16 cellular contexts compared by ENCODE assay signal in genomic region chr2:64367868-64368267, GRCh38.
DNase-seq lines count a peak whose midpoint lies in the region; ATAC-seq and TF ChIP-seq lines count a peak whose summit lies in the region.
"Had no signal": no experiment of that assay in that cellular context is flagged by ENCODE, and none has a peak within 500 bp of the region (broad histone marks: within the 10 kb centered on the region; RNA-seq: fewer than 3 reads in every experiment).

No MANE protein-coding gene starts in this region.

- CTCF ChIA-PET in WTC11 (lab: Charles Lee): interaction anchor here (0.8 to 1.0 kb wide), 2 partner anchors 37 to 149 kb away, joined by 3 to 9 read pairs; no protein-coding TSS in a partner anchor

- H3K27ac ChIP-seq in colonic mucosa: no peak overlapping the region
- no peak overlapping the region for H3K27ac ChIP-seq in parathyroid adenoma
- H3K27ac ChIP-seq: GM23248 had no signal

- intact Hi-C loops in colonic mucosa (cut with DNase I): no loop called here

- H3K27me3 ChIP-seq in colonic mucosa (no peaks in the 10 kb centered on the region), parathyroid adenoma (ENCODE audit: control insufficient read depth, insufficient read depth, low read length) (no peaks in the 10 kb centered on the region)

- peak; percentile 62 for ATAC-seq in WTC11
- no peak for ATAC-seq in HG03460 (IDR thresholded peaks at IDR 0.05; ENCODE audit: unreplicated experiment)
- ATAC-seq: GM12878 had no signal

- H3K4me3 Mint-ChIP-seq in WTC11: no peak overlapping the region
- H3K4me3 Mint-ChIP-seq: CD4-positive, alpha-beta memory T cell had no signal

- DNase-seq in WTC11 (ENCODE audit: low spot score): no peak
- DNase-seq in colonic mucosa: peak; percentile 6
- DNase-seq in GDM1 (lab: John Stamatoyannopoulos, UW): no peak
- DNase-seq in glomerular visceral epithelial cell (ENCODE audit: extremely low spot score): no peak
- DNase-seq: C1 segment of cervical spinal cord; Calu3; CD4-positive, alpha-beta memory T cell; COR-L47; DMS53; DMS79 treated with DMSO at 0.1 percent for 48 hours; GM23248; H7; HCEC 1CT had no signal

- H3K4me1 Mint-ChIP-seq in WTC11: peaks cover 25% of the 10 kb centered on the region
- H3K4me1 Mint-ChIP-seq: CD4-positive, alpha-beta memory T cell had no signal

- no peak overlapping the region for H3K9ac ChIP-seq in colonic mucosa (ENCODE audit: low read depth in 2 of 2, low read length in 2 of 2)
- H3K9ac ChIP-seq in parathyroid adenoma: no peak overlapping the region
- H3K9ac ChIP-seq: GM23248 had no signal

- H3K36me3 ChIP-seq in colonic mucosa: no peaks in the 10 kb centered on the region
- no peaks in the 10 kb centered on the region for H3K36me3 ChIP-seq in parathyroid adenoma (ENCODE audit: control insufficient read depth, insufficient read depth, low read length)

- H3K4me3 ChIP-seq in colonic mucosa (no peak overlapping the region), parathyroid adenoma (ENCODE audit: low read depth, low read length) (no peak overlapping the region)
- H3K4me3 ChIP-seq: GM12878, GM23248 had no signal

- no peaks in the 10 kb centered on the region for H3K79me2 ChIP-seq in parathyroid adenoma

- H3K4me1 ChIP-seq in colonic mucosa (no peaks in the 10 kb centered on the region), parathyroid adenoma (peaks cover 16% of the 10 kb centered on the region)

- no peaks in the 10 kb centered on the region for H3K9me3 Mint-ChIP-seq in WTC11

- TF ChIP-seq CTCF in WTC11 (IDR thresholded peaks at IDR 0.05): no peak
- TF ChIP-seq CTCF in colonic mucosa (IDR thresholded peaks at IDR 0.05): no peak
- no peak for TF ChIP-seq CTCF in parathyroid adenoma (IDR thresholded peaks at IDR 0.05)

- H3K9me3 ChIP-seq in colonic mucosa (no peaks in the 10 kb centered on the region), parathyroid adenoma (ENCODE audit: control insufficient read depth, low read length) (no peaks in the 10 kb centered on the region)

- H3K27me3 Mint-ChIP-seq in WTC11 (ENCODE audit: low read depth): peaks cover 2% of the 10 kb centered on the region

- POLR2A ChIA-PET in WTC11 (lab: Charles Lee): no interaction called here

- no peak overlapping the region for H3K4me2 ChIP-seq in parathyroid adenoma (ENCODE audit: low read length)

- peak overlapping the region; percentile 43 for H2AFZ ChIP-seq in parathyroid adenoma
- H2AFZ ChIP-seq: GM23248 had no signal

- H3K27ac Mint-ChIP-seq in WTC11: no peak overlapping the region

- no peaks in the 10 kb centered on the region for H3K36me3 Mint-ChIP-seq in WTC11
- H3K36me3 Mint-ChIP-seq: CD4-positive, alpha-beta memory T cell had no signal

TF ChIP-seq in WTC11, 78 proteins besides CTCF, POLR2A, EP300 and RAD21:
- TF ChIP-seq ZNF317 (CRISPR knock-in tag; IDR thresholded peaks at IDR 0.05; ENCODE audit: borderline replicate concordance, low read depth) (no peak), NR1H2 (CRISPR knock-in tag; IDR thresholded peaks at IDR 0.05) (no peak), ZNF232 (CRISPR knock-in tag; IDR thresholded peaks at IDR 0.05) (no peak), ATF2 (CRISPR knock-in tag; IDR thresholded peaks at IDR 0.05; ENCODE audit: borderline replicate concordance, low read depth) (no peak), ATF1 (CRISPR knock-in tag; IDR thresholded peaks at IDR 0.05) (no peak), SMAD4 (CRISPR knock-in tag; IDR thresholded peaks at IDR 0.05) (no peak), CREM (CRISPR knock-in tag; IDR thresholded peaks at IDR 0.05) (no peak), SOX15 (CRISPR knock-in tag; IDR thresholded peaks at IDR 0.05) (no peak), OVOL2 (CRISPR knock-in tag; IDR thresholded peaks at IDR 0.05; ENCODE audit: borderline replicate concordance) (no peak)
- TF ChIP-seq, protein P1, sequence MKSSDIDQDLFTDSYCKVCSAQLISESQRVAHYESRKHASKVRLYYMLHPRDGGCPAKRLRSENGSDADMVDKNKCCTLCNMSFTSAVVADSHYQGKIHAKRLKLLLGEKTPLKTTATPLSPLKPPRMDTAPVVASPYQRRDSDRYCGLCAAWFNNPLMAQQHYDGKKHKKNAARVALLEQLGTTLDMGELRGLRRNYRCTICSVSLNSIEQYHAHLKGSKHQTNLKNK (CRISPR knock-in tag; IDR thresholded peaks at IDR 0.05): no peak
- TF ChIP-seq, protein P2, sequence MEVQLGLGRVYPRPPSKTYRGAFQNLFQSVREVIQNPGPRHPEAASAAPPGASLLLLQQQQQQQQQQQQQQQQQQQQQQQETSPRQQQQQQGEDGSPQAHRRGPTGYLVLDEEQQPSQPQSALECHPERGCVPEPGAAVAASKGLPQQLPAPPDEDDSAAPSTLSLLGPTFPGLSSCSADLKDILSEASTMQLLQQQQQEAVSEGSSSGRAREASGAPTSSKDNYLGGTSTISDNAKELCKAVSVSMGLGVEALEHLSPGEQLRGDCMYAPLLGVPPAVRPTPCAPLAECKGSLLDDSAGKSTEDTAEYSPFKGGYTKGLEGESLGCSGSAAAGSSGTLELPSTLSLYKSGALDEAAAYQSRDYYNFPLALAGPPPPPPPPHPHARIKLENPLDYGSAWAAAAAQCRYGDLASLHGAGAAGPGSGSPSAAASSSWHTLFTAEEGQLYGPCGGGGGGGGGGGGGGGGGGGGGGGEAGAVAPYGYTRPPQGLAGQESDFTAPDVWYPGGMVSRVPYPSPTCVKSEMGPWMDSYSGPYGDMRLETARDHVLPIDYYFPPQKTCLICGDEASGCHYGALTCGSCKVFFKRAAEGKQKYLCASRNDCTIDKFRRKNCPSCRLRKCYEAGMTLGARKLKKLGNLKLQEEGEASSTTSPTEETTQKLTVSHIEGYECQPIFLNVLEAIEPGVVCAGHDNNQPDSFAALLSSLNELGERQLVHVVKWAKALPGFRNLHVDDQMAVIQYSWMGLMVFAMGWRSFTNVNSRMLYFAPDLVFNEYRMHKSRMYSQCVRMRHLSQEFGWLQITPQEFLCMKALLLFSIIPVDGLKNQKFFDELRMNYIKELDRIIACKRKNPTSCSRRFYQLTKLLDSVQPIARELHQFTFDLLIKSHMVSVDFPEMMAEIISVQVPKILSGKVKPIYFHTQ (CRISPR knock-in tag; IDR thresholded peaks at IDR 0.05): no peak
